Comparison of ENCODE assay signal across 8 cellular contexts in genomic region chr14:20412422-20412821, GRCh38. TPM values are rescaled to one million over a fixed set of nuclear protein-coding genes. Genes with fewer than 3 reads are reported as not detected.
A peak's percentile ranks its signal among the peaks of the same experiment; 100 is the strongest.
DNase-seq lines count a peak whose midpoint lies in the region; ATAC-seq and TF ChIP-seq lines count a peak whose summit lies in the region.

No MANE protein-coding gene starts in this region.

- H4K20me1 ChIP-seq in mammary epithelial cell (ENCODE audit: insufficient read depth, low read length): no peaks in the 10 kb centered on the region

- H3K36me3 ChIP-seq in CD4-positive, CD25-positive, alpha-beta regulatory T cell (ENCODE audit: control insufficient read depth, insufficient read depth, low read length): peaks cover 12% of the 10 kb centered on the region
- H3K36me3 ChIP-seq in mammary epithelial cell (ENCODE audit: insufficient read depth, low read length) (peaks cover 5% of the 10 kb centered on the region), mesenchymal stem cell (ENCODE audit: control insufficient read depth in 1 of 2, insufficient read depth in 2 of 2, low read depth in 1 of 2, low read length in 2 of 2) (peaks cover 9 to 11% of the 10 kb centered on the region in 2 experiments)

- CTCF ChIA-PET in mammary epithelial cell (lab: Charles Lee; ENCODE audit: low non-redundant PET): no interaction called here

- peaks cover 16% of the 10 kb centered on the region for H3K36me3 Mint-ChIP-seq in CD4-positive, CD25-positive, alpha-beta regulatory T cell

- peaks cover 49% of the 10 kb centered on the region for H3K79me2 ChIP-seq in mammary epithelial cell (ENCODE audit: insufficient read depth, low read length)

- no peaks in the 10 kb centered on the region for H3K27me3 Mint-ChIP-seq in CD4-positive, CD25-positive, alpha-beta regulatory T cell

- H3K4me2 ChIP-seq in mammary epithelial cell (ENCODE audit: insufficient read depth, low read depth, low read length): peak overlapping the region; percentile 86
- H3K4me2 ChIP-seq in mesenchymal stem cell (ENCODE audit: low read length, poor library complexity, severe bottlenecking): peak overlapping the region; percentile 70

- no peaks in the 10 kb centered on the region for H3K27me3 ChIP-seq in CD4-positive, CD25-positive, alpha-beta regulatory T cell (ENCODE audit: control insufficient read depth, insufficient read depth, low read length)
- H3K27me3 ChIP-seq in mammary epithelial cell (ENCODE audit: insufficient read depth, low read length): no peaks in the 10 kb centered on the region
- no peaks in the 10 kb centered on the region for H3K27me3 ChIP-seq in mesenchymal stem cell (ENCODE audit: control insufficient read depth in 1 of 2, insufficient read depth in 1 of 2, low read length in 2 of 2)

- peak overlapping the region; percentile 96 for H3K4me3 ChIP-seq in CD4-positive, CD25-positive, alpha-beta regulatory T cell (ENCODE audit: low read depth, low read length)
- peak overlapping the region; percentile 92 to 98 (median 97) for H3K4me3 ChIP-seq in mammary epithelial cell (replicated peaks in 1 of 3; ENCODE audit: insufficient read depth in 1 of 3, low read depth in 2 of 3, low read length in 3 of 3)
- H3K4me3 ChIP-seq in mesenchymal stem cell (ENCODE audit: insufficient read depth in 1 of 2, low read depth in 1 of 2, low read length in 2 of 2): peak overlapping the region; percentile 89 to 97

- H3K9ac ChIP-seq in mammary epithelial cell (ENCODE audit: insufficient read depth, low read length) (peak overlapping the region; percentile 84), mesenchymal stem cell (ENCODE audit: low read length) (peak overlapping the region; percentile 95)

- no peak overlapping the region for H3K14ac ChIP-seq in mesenchymal stem cell (ENCODE audit: low read length in 2 of 2)

- peak in 2 of 3 donors; percentile 44 to 71 for DNase-seq in CD4-positive, CD25-positive, alpha-beta regulatory T cell
- peak; percentile 30 for DNase-seq in HT1080 (ENCODE audit: low read depth)
- DNase-seq in mammary epithelial cell: peak; percentile 4
- peak; percentile 57 for DNase-seq in mesenchymal stem cell
- no peak for DNase-seq in NCI-H748 treated with DMSO at 0.1 percent for 48 hours (lab: John Stamatoyannopoulos, UW)
- no peak for DNase-seq in NCI-H526 treated with DMSO at 0.1 percent for 48 hours (lab: John Stamatoyannopoulos, UW)
- DNase-seq in OCI-M2 (lab: John Stamatoyannopoulos, UW; ENCODE audit: unreplicated experiment): no peak

- H3K79me1 ChIP-seq in mesenchymal stem cell (replicated peaks; ENCODE audit: low read length, poor library complexity, severe bottlenecking): peaks cover 15% of the 10 kb centered on the region

- dilution Hi-C loops in mammary epithelial cell (cut with HindIII; ENCODE audit: low sequenced_read_pairs): loop anchor here (5.0 kb wide), 1 partner anchor 85 kb away; no protein-coding TSS in a partner anchor

- no peaks in the 10 kb centered on the region for H3K9me3 ChIP-seq in CD4-positive, CD25-positive, alpha-beta regulatory T cell (ENCODE audit: control insufficient read depth in 2 of 2, low read length in 2 of 2)
- H3K9me3 ChIP-seq in mammary epithelial cell (replicated peaks; ENCODE audit: insufficient read depth, low read length): no peaks in the 10 kb centered on the region
- H3K9me3 ChIP-seq in mesenchymal stem cell (ENCODE audit: control insufficient read depth, low read length): no peaks in the 10 kb centered on the region

- H3K4ac ChIP-seq in mesenchymal stem cell (ENCODE audit: low read depth in 1 of 2, low read length in 2 of 2): no peak overlapping the region

- H2BK15ac ChIP-seq in mesenchymal stem cell (ENCODE audit: low read depth, poor library complexity, severe bottlenecking): no peak overlapping the region

- H3K18ac ChIP-seq in mesenchymal stem cell (ENCODE audit: low read depth in 1 of 2, low read length in 2 of 2): no peak overlapping the region

- peak overlapping the region; percentile 97 to 100 (median 98) for H3K4me3 Mint-ChIP-seq in CD4-positive, CD25-positive, alpha-beta regulatory T cell

- no peak overlapping the region for H2BK12ac ChIP-seq in mesenchymal stem cell (ENCODE audit: low read length in 2 of 2)

- peak overlapping the region; percentile 91 for H3K27ac ChIP-seq in CD4-positive, CD25-positive, alpha-beta regulatory T cell (ENCODE audit: insufficient read depth, low read length, poor library complexity, severe bottlenecking)
- H3K27ac ChIP-seq in mammary epithelial cell (ENCODE audit: insufficient read depth, low read depth, low read length) (peak overlapping the region; percentile 81), mesenchymal stem cell (ENCODE audit: low read length, poor library complexity, severe bottlenecking) (peak overlapping the region; percentile 99)

- H3K4me1 ChIP-seq in CD4-positive, CD25-positive, alpha-beta regulatory T cell (ENCODE audit: control insufficient read depth, insufficient read depth, low read length, poor library complexity, severe bottlenecking): peaks cover 18% of the 10 kb centered on the region
- H3K4me1 ChIP-seq in mammary epithelial cell (ENCODE audit: insufficient read depth, low read length): peaks cover 11% of the 10 kb centered on the region
- H3K4me1 ChIP-seq in mesenchymal stem cell (ENCODE audit: control insufficient read depth, insufficient read depth, low read depth, low read length): no peaks in the 10 kb centered on the region

- no peak overlapping the region for H2AK5ac ChIP-seq in mesenchymal stem cell (ENCODE audit: low read length, severe bottlenecking)

- no TSS peak for BruUV-seq in mammary epithelial cell (replicated peaks; lab: Mats Ljungman, UMichigan)

- WGBS in mammary epithelial cell (ENCODE audit: low coverage, missing lambda C conversion rate): 0% methylated on average over 2 of the region's 8 CpGs
- WGBS in mesenchymal stem cell: 25% methylated on average over 2 of the region's 8 CpGs

- H2BK5ac ChIP-seq in mesenchymal stem cell (ENCODE audit: low read depth, low read length, poor library complexity, severe bottlenecking): no peak overlapping the region

- H3K23ac ChIP-seq in mesenchymal stem cell (ENCODE audit: low read length in 2 of 2): no peak overlapping the region

- ATAC-seq in CD4-positive, CD25-positive, alpha-beta regulatory T cell (ENCODE audit: low read depth in 2 of 2): peak; percentile 51 to 55
- ATAC-seq in GM19463 (IDR thresholded peaks at IDR 0.05; ENCODE audit: unreplicated experiment): peak; percentile 36

- H3K9me3 Mint-ChIP-seq in CD4-positive, CD25-positive, alpha-beta regulatory T cell: no peaks in the 10 kb centered on the region

- H4K91ac ChIP-seq in mesenchymal stem cell (ENCODE audit: low read length): no peak overlapping the region

- H2BK120ac ChIP-seq in mesenchymal stem cell (ENCODE audit: low read depth, low read length): peak overlapping the region; percentile 19

- TF ChIP-seq CTCF in mammary epithelial cell (conservative IDR thresholded peaks at IDR 0.05 in 1 of 2, IDR thresholded peaks at IDR 0.05 in 1 of 2; ENCODE audit: extremely low read depth in 1 of 2, insufficient read depth in 1 of 2, low read depth in 1 of 2, low read length in 2 of 2): no peak

- in situ Hi-C loops in mammary epithelial cell (cut with MboI; ENCODE audit: low sequenced_read_pairs in 2 of 2): loop anchor here in 1 of 2 donors (5.0 kb wide), 1 partner anchor 45 kb away; the partner anchor contains the start of gene APEX1

- H2AFZ ChIP-seq in mammary epithelial cell (ENCODE audit: low read depth, low read length) (peak overlapping the region; percentile 90), mesenchymal stem cell (ENCODE audit: low read depth, low read length) (peak overlapping the region; percentile 54)

- H4K8ac ChIP-seq in mesenchymal stem cell (ENCODE audit: low read length): no peak overlapping the region

- H3K27ac Mint-ChIP-seq in CD4-positive, CD25-positive, alpha-beta regulatory T cell: peak overlapping the region; percentile 93 to 98 (median 96)

- intact Hi-C loops in mammary epithelial cell (cut with micrococcal nuclease): loop anchor here (5.0 kb wide), 1 partner anchor 270 kb away; the partner anchor contains the start of gene RNASE4

- peaks cover 26 to 55% (median 41%) of the 10 kb centered on the region in 4 donors for H3K4me1 Mint-ChIP-seq in CD4-positive, CD25-positive, alpha-beta regulatory T cell

RNA-seq across cellular contexts. Expression of gene TEP1, which starts 0.9 kb away (rescaled TPM):
- total RNA-seq in CD4-positive, CD25-positive, alpha-beta regulatory T cell: 63.8 TPM
- 1 to 10 TPM; 2.8 to 7.1 (median 5.3) TPM for polyA plus RNA-seq in CD4-positive, CD25-positive, alpha-beta regulatory T cell
- 9.4 TPM in 2 replicates for total RNA-seq in HT1080 (2014; rRNA removed; shearing (Covaris generic))
- polyA plus RNA-seq in HT1080 (2015; cell fraction: cytosol; rRNA removed): 8.5 and 9.0 TPM in 2 replicates
- 42.6 and 51.2 TPM in 2 replicates for polyA plus RNA-seq in HT1080 (2015; cell fraction: nucleus; rRNA removed)
- 10 to 100 TPM; 27.5 to 28.1 TPM for total RNA-seq in mammary epithelial cell
- 10.9 TPM for polyA plus RNA-seq in mammary epithelial cell
- polyA minus RNA-seq in mammary epithelial cell: 34.3 TPM
- 10.7 TPM for polyA plus RNA-seq in mesenchymal stem cell (2013, experiment 1 of 2)
- polyA plus RNA-seq in mesenchymal stem cell (2013, experiment 2 of 2): 11.1 TPM

RNA-seq across cellular contexts. Expression of gene KLHL33, which starts 23.5 kb away (rescaled TPM):
- 0.72 TPM for total RNA-seq in CD4-positive, CD25-positive, alpha-beta regulatory T cell
- not detected for polyA plus RNA-seq in CD4-positive, CD25-positive, alpha-beta regulatory T cell
- total RNA-seq in HT1080 (2014; rRNA removed; shearing (Covaris generic)): not detected in 2 replicates
- polyA plus RNA-seq in HT1080 (2015; cell fraction: cytosol; rRNA removed): 0.03 TPM in 1 of 2 replicates, not detected in the other
- polyA plus RNA-seq in HT1080 (2015; cell fraction: nucleus; rRNA removed): 0.03 and 0.13 TPM in 2 replicates
- total RNA-seq in mammary epithelial cell: not detected
- not detected for polyA plus RNA-seq in mammary epithelial cell
- not detected for polyA minus RNA-seq in mammary epithelial cell
- 0.01 TPM for polyA plus RNA-seq in mesenchymal stem cell (2013, experiment 1 of 2)
- polyA plus RNA-seq in mesenchymal stem cell (2013, experiment 2 of 2): not detected

RNA-seq across cellular contexts. Expression of gene OSGEP, which starts 42.2 kb away (rescaled TPM):
- total RNA-seq in CD4-positive, CD25-positive, alpha-beta regulatory T cell: 40.8 TPM
- polyA plus RNA-seq in CD4-positive, CD25-positive, alpha-beta regulatory T cell: 10 to 100 TPM; 27.3 to 34.2 (median 32.9) TPM
- total RNA-seq in HT1080 (2014; rRNA removed; shearing (Covaris generic)): 50.1 and 52.1 TPM in 2 replicates
- 42.3 and 45.3 TPM in 2 replicates for polyA plus RNA-seq in HT1080 (2015; cell fraction: cytosol; rRNA removed)
- polyA plus RNA-seq in HT1080 (2015; cell fraction: nucleus; rRNA removed): 56.2 and 65.1 TPM in 2 replicates
- total RNA-seq in mammary epithelial cell: 10 to 100 TPM; 22.6 to 34.8 TPM
- polyA plus RNA-seq in mammary epithelial cell: 28.1 TPM
- polyA minus RNA-seq in mammary epithelial cell: 65.6 TPM
- 15.2 TPM for polyA plus RNA-seq in mesenchymal stem cell (2013, experiment 1 of 2)
- 14.4 TPM for polyA plus RNA-seq in mesenchymal stem cell (2013, experiment 2 of 2)

RNA-seq across cellular contexts. Expression of gene APEX1, which starts 42.6 kb away (rescaled TPM):
- total RNA-seq in CD4-positive, CD25-positive, alpha-beta regulatory T cell: 72.6 TPM
- polyA plus RNA-seq in CD4-positive, CD25-positive, alpha-beta regulatory T cell: 100 to 1,000 TPM in 2 of 4 donors, 10 to 100 TPM in 2; 81.8 to 121 (median 101) TPM
- 139 and 207 TPM in 2 replicates for total RNA-seq in HT1080 (2014; rRNA removed; shearing (Covaris generic))
- polyA plus RNA-seq in HT1080 (2015; cell fraction: cytosol; rRNA removed): 275 and 314 TPM in 2 replicates
- 298 and 316 TPM in 2 replicates for polyA plus RNA-seq in HT1080 (2015; cell fraction: nucleus; rRNA removed)
- 100 to 1,000 TPM in 1 of 2 donors, 10 to 100 TPM in 1; 96.4 to 128 TPM for total RNA-seq in mammary epithelial cell
- polyA plus RNA-seq in mammary epithelial cell: 217 TPM
- 200 TPM for polyA minus RNA-seq in mammary epithelial cell
- 255 TPM for polyA plus RNA-seq in mesenchymal stem cell (2013, experiment 1 of 2)
- 251 TPM for polyA plus RNA-seq in mesenchymal stem cell (2013, experiment 2 of 2)

RNA-seq across cellular contexts. Expression of gene PIP4P1, which starts 48.8 kb away (rescaled TPM):
- total RNA-seq in CD4-positive, CD25-positive, alpha-beta regulatory T cell: 65.6 TPM
- polyA plus RNA-seq in CD4-positive, CD25-positive, alpha-beta regulatory T cell: 10 to 100 TPM; 24.7 to 38.3 (median 30.4) TPM
- total RNA-seq in HT1080 (2014; rRNA removed; shearing (Covaris generic)): 20.5 and 21.0 TPM in 2 replicates
- polyA plus RNA-seq in HT1080 (2015; cell fraction: cytosol; rRNA removed): 20.3 and 26.6 TPM in 2 replicates
- 34.2 and 36.5 TPM in 2 replicates for polyA plus RNA-seq in HT1080 (2015; cell fraction: nucleus; rRNA removed)
- total RNA-seq in mammary epithelial cell: 10 to 100 TPM; 18.8 to 22.2 TPM
- 27.0 TPM for polyA plus RNA-seq in mammary epithelial cell
- 42.9 TPM for polyA minus RNA-seq in mammary epithelial cell
- 40.3 TPM for polyA plus RNA-seq in mesenchymal stem cell (2013, experiment 1 of 2)
- 38.7 TPM for polyA plus RNA-seq in mesenchymal stem cell (2013, experiment 2 of 2)

Comparison
In these comparisons a context has a peak if more than half of its experiments do, and no peak if none do; other contexts are left out.
1. DNase-seq: peak in CD4-positive, CD25-positive, alpha-beta regulatory T cell (2 of 3), HT1080 (single experiment), mammary epithelial cell (single experiment) and mesenchymal stem cell (single experiment); none in NCI-H748 treated with DMSO at 0.1 percent for 48 hours (single experiment), NCI-H526 treated with DMSO at 0.1 percent for 48 hours (single experiment) and OCI-M2 (single experiment).
2. Peak in every context shown above with its lines, with median percentiles within 50 percentile points of each other: H3K27ac ChIP-seq and H3K4me3 ChIP-seq.